9 cellular contexts compared by ENCODE assay signal in genomic region chr7:17371656-17372524, GRCh38.
DNase-seq lines count a peak whose midpoint lies in the region; ATAC-seq and TF ChIP-seq lines count a peak whose summit lies in the region.
"Had no signal": no experiment of that assay in that cellular context is flagged by ENCODE, and none has a peak within 500 bp of the region (broad histone marks: within the 10 kb centered on the region; RNA-seq: fewer than 3 reads in every experiment).

No MANE protein-coding gene starts in this region.

- TF ChIP-seq CTCF in fibroblast of pulmonary artery (IDR thresholded peaks at IDR 0.05; ENCODE audit: low read length, missing control alignments), result no peak
- no peak for TF ChIP-seq CTCF in testis (IDR thresholded peaks at IDR 0.05)

- no peaks in the 10 kb centered on the region for H3K9me3 ChIP-seq in testis

- 71 to 83% methylated on average over 3 of the region's 3 CpGs for WGBS in testis, 2 donors

- H3K36me3 ChIP-seq in testis (ENCODE audit: low read depth, missing control alignments), result no peaks in the 10 kb centered on the region

- H3K27ac ChIP-seq in skin epidermis (peak overlapping the region in 17 of 21 experiments; percentile 18 to 78 (median 58)), testis (no peak overlapping the region)

- no peaks in the 10 kb centered on the region for H3K27me3 ChIP-seq in testis

- peak; percentile 99 for DNase-seq in H4 (ENCODE audit: low spot score)
- DNase-seq in SK-MEL-5 (ENCODE audit: low read depth, low spot score), result peak; percentile 43
- DNase-seq in fibroblast of pulmonary artery (ENCODE audit: low read depth), result peak; percentile 97
- DNase-seq in testis, result no peak
- DNase-seq: stimulated activated CD4-positive, alpha-beta T cell treated with anti-CD3 and anti-CD28 coated beads, Interleukin-15, amount 100 ng/mL, for 24 hours had no signal

- in situ Hi-C loops in SK-MEL-5 (cut with HindIII; ENCODE audit: low pct_unique_long_range_greater_than_20kb, low sequenced_read_pairs), result no loop called here

- no peaks in the 10 kb centered on the region for H3K4me1 ChIP-seq in testis

- no peak for TF ChIP-seq POLR2A in testis (IDR thresholded peaks at IDR 0.05)

- no peak overlapping the region for H3K4me3 ChIP-seq in fibroblast of pulmonary artery (replicated peaks; ENCODE audit: low read depth, low read length)
- H3K4me3 ChIP-seq in skin epidermis, result no peak overlapping the region
- H3K4me3 ChIP-seq in testis, result no peak overlapping the region

- no peak for ATAC-seq in HG03457 (IDR thresholded peaks at IDR 0.05; ENCODE audit: unreplicated experiment)
- no peak for ATAC-seq in HG02885 (IDR thresholded peaks at IDR 0.05; ENCODE audit: poor library complexity, unreplicated experiment)
- no peak for ATAC-seq in GM21717 (IDR thresholded peaks at IDR 0.05; ENCODE audit: unreplicated experiment)

- intact Hi-C loops in testis (cut with DNase I; ENCODE audit: low total_unique reads), result no loop called here

Comparison
In these comparisons a context has a peak if more than half of its experiments do, and no peak if none do; other contexts are left out.
1. H3K27ac ChIP-seq: peak in skin epidermis (17 of 21); none in testis (0 of 2).